In the genomic region with DNA sequence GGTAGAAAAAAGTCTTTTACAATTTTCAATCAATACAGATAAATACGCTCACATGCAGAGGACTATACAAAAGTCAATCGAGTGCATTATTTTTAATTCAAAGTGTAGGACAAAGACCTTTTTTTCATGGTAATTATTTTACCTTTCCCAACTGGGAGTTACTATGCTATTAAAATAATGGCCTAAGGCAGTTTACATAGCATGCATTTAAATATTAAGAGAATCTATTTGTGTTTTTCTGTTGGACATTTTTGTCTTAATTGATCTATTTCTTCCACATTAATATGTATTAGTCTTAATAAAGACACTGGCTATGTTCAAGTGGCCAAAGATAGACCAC, we compare ENCODE assay signal across 16 cellular contexts.
DNase-seq lines count a peak whose midpoint lies in the region; ATAC-seq and TF ChIP-seq lines count a peak whose summit lies in the region.
"Had no signal": no experiment of that assay in that cellular context is flagged by ENCODE, and none has a peak within 500 bp of the region (broad histone marks: within the 10 kb centered on the region; RNA-seq: fewer than 3 reads in every experiment).

No MANE protein-coding gene starts in this region.

- POLR2A ChIA-PET in activated CD8-positive, alpha-beta T cell treated with anti-CD3 and anti-CD28 coated beads for 36 hours (lab: Charles Lee), result no interaction called here
- POLR2A ChIA-PET in activated CD8-positive, alpha-beta T cell treated with anti-CD3 and anti-CD28 coated beads, Interleukin-2, amount 10 ng/mL, durations not matched to agents 7 days and 5 days (lab: Charles Lee), result interaction anchor here (0.9 kb wide), 1 partner anchor 194 kb away, joined by 4 read pairs; no protein-coding TSS in a partner anchor

- peaks cover 2% of the 10 kb centered on the region for H3K27me3 Mint-ChIP-seq in activated CD8-positive, alpha-beta T cell treated with anti-CD3 and anti-CD28 coated beads for 36 hours
- H3K27me3 Mint-ChIP-seq in activated CD8-positive, alpha-beta T cell treated with anti-CD3 and anti-CD28 coated beads, Interleukin-2, amount 10 ng/mL, durations not matched to agents 7 days and 5 days (ENCODE audit: low read depth), result peaks cover 2% of the 10 kb centered on the region
- peaks cover 2% of the 10 kb centered on the region for H3K27me3 Mint-ChIP-seq in activated naive CD8-positive, alpha-beta T cell
- peaks cover 5% of the 10 kb centered on the region; the same call in 1 of the 2 replicates for H3K27me3 Mint-ChIP-seq in HFFc6 (ENCODE audit: insufficient read depth)

- TF ChIP-seq CTCF in activated CD8-positive, alpha-beta T cell treated with anti-CD3 and anti-CD28 coated beads for 36 hours (IDR thresholded peaks at IDR 0.05), result no peak
- no peak for TF ChIP-seq CTCF in HFFc6 (IDR thresholded peaks at IDR 0.05)

- peak overlapping the region; percentile 81 for H3K27ac Mint-ChIP-seq in activated CD8-positive, alpha-beta T cell treated with anti-CD3 and anti-CD28 coated beads for 36 hours
- no peak overlapping the region for H3K27ac Mint-ChIP-seq in activated CD8-positive, alpha-beta T cell treated with anti-CD3 and anti-CD28 coated beads, Interleukin-2, amount 10 ng/mL, durations not matched to agents 7 days and 5 days
- H3K27ac Mint-ChIP-seq in activated naive CD8-positive, alpha-beta T cell, result peak overlapping the region; percentile 5
- H3K27ac Mint-ChIP-seq in HFFc6, result no peak overlapping the region
- H3K27ac Mint-ChIP-seq: B cell had no signal

- ATAC-seq in activated CD8-positive, alpha-beta T cell treated with anti-CD3 and anti-CD28 coated beads for 36 hours, result no peak
- no peak for ATAC-seq in activated CD8-positive, alpha-beta T cell treated with anti-CD3 and anti-CD28 coated beads, Interleukin-2, amount 10 ng/mL, durations not matched to agents 7 days and 5 days
- ATAC-seq in HG03342 (IDR thresholded peaks at IDR 0.05; ENCODE audit: unreplicated experiment), result no peak
- ATAC-seq in HG03521 (IDR thresholded peaks at IDR 0.05; ENCODE audit: unreplicated experiment), result no peak
- ATAC-seq: CD8-positive, alpha-beta T cell; HCT116 had no signal

- intact Hi-C loops in activated CD8-positive, alpha-beta T cell treated with anti-CD3 and anti-CD28 coated beads for 36 hours (cut with micrococcal nuclease), result no loop called here

- peaks cover 30% of the 10 kb centered on the region for H3K4me1 Mint-ChIP-seq in activated CD8-positive, alpha-beta T cell treated with anti-CD3 and anti-CD28 coated beads for 36 hours (ENCODE audit: low read depth)
- H3K4me1 Mint-ChIP-seq in activated CD8-positive, alpha-beta T cell treated with anti-CD3 and anti-CD28 coated beads, Interleukin-2, amount 10 ng/mL, durations not matched to agents 7 days and 5 days (ENCODE audit: low read depth), result peaks cover 24% of the 10 kb centered on the region
- peaks cover 28% of the 10 kb centered on the region for H3K4me1 Mint-ChIP-seq in activated naive CD8-positive, alpha-beta T cell (ENCODE audit: low read depth)
- H3K4me1 Mint-ChIP-seq in HFFc6 (ENCODE audit: low read depth), result peaks cover 26% of the 10 kb centered on the region
- H3K4me1 Mint-ChIP-seq: B cell had no signal

- H3K36me3 Mint-ChIP-seq in activated CD8-positive, alpha-beta T cell treated with anti-CD3 and anti-CD28 coated beads for 36 hours (ENCODE audit: low read depth), result peaks cover 1% of the 10 kb centered on the region
- no peaks in the 10 kb centered on the region for H3K36me3 Mint-ChIP-seq in activated CD8-positive, alpha-beta T cell treated with anti-CD3 and anti-CD28 coated beads, Interleukin-2, amount 10 ng/mL, durations not matched to agents 7 days and 5 days (ENCODE audit: low read depth)
- H3K36me3 Mint-ChIP-seq in activated naive CD8-positive, alpha-beta T cell, result peaks cover 4% of the 10 kb centered on the region
- peaks cover 5% of the 10 kb centered on the region for H3K36me3 Mint-ChIP-seq in HFFc6 (ENCODE audit: low read depth)
- H3K36me3 Mint-ChIP-seq: CD4-positive, CD25-positive, alpha-beta regulatory T cell had no signal

- peaks cover under 1% of the 10 kb centered on the region for H3K9me3 Mint-ChIP-seq in activated CD8-positive, alpha-beta T cell treated with anti-CD3 and anti-CD28 coated beads for 36 hours
- H3K9me3 Mint-ChIP-seq in activated CD8-positive, alpha-beta T cell treated with anti-CD3 and anti-CD28 coated beads, Interleukin-2, amount 10 ng/mL, durations not matched to agents 7 days and 5 days (ENCODE audit: insufficient read depth), result peaks cover 9% of the 10 kb centered on the region
- peaks cover 1% of the 10 kb centered on the region for H3K9me3 Mint-ChIP-seq in activated naive CD8-positive, alpha-beta T cell (ENCODE audit: low read depth)
- peaks cover 12% of the 10 kb centered on the region for H3K9me3 Mint-ChIP-seq in HFFc6
- H3K9me3 Mint-ChIP-seq: CD8-positive, alpha-beta T cell; H9 had no signal

- no peak overlapping the region for H3K4me3 Mint-ChIP-seq in activated CD8-positive, alpha-beta T cell treated with anti-CD3 and anti-CD28 coated beads for 36 hours
- H3K4me3 Mint-ChIP-seq in activated CD8-positive, alpha-beta T cell treated with anti-CD3 and anti-CD28 coated beads, Interleukin-2, amount 10 ng/mL, durations not matched to agents 7 days and 5 days, result no peak overlapping the region
- no peak overlapping the region for H3K4me3 Mint-ChIP-seq in activated naive CD8-positive, alpha-beta T cell
- H3K4me3 Mint-ChIP-seq in HFFc6, result no peak overlapping the region
- H3K4me3 Mint-ChIP-seq: B cell; CD4-positive, CD25-positive, alpha-beta regulatory T cell; CD8-positive, alpha-beta T cell; H9 had no signal

- no peak for DNase-seq in activated CD8-positive, alpha-beta T cell treated with anti-CD3 and anti-CD28 coated beads for 36 hours
- no peak for DNase-seq in activated CD8-positive, alpha-beta T cell treated with anti-CD3 and anti-CD28 coated beads, Interleukin-2, amount 10 ng/mL, durations not matched to agents 7 days and 5 days
- DNase-seq in NCI-H146 treated with DMSO at 0.1 percent for 48 hours (lab: John Stamatoyannopoulos, UW; ENCODE audit: unreplicated experiment), result peak; percentile 81
- no peak for DNase-seq in HFFc6
- DNase-seq: Caco-2; CD8-positive, alpha-beta T cell; DMS153; DND-41; GM23248; H9 had no signal

- CTCF ChIA-PET in activated CD8-positive, alpha-beta T cell treated with anti-CD3 and anti-CD28 coated beads for 36 hours (lab: Charles Lee), result interaction anchor here (2.2 kb wide), 1 partner anchor 14 kb away, joined by 13 read pairs; no protein-coding TSS in a partner anchor
- CTCF ChIA-PET in activated CD8-positive, alpha-beta T cell treated with anti-CD3 and anti-CD28 coated beads, Interleukin-2, amount 10 ng/mL, durations not matched to agents 7 days and 5 days (lab: Charles Lee), result interaction anchor here (2.2 kb wide), 1 partner anchor 14 kb away, joined by 11 read pairs; no protein-coding TSS in a partner anchor

Comparison
In these comparisons a context has a peak if more than half of its experiments do, and no peak if none do; other contexts are left out.
1. H3K27ac Mint-ChIP-seq: peak in activated CD8-positive, alpha-beta T cell treated with anti-CD3 and anti-CD28 coated beads for 36 hours (single experiment) and activated naive CD8-positive, alpha-beta T cell (single experiment); none in activated CD8-positive, alpha-beta T cell treated with anti-CD3 and anti-CD28 coated beads, Interleukin-2, amount 10 ng/mL, durations not matched to agents 7 days and 5 days (single experiment) and HFFc6 (single experiment).